In the genomic region with DNA sequence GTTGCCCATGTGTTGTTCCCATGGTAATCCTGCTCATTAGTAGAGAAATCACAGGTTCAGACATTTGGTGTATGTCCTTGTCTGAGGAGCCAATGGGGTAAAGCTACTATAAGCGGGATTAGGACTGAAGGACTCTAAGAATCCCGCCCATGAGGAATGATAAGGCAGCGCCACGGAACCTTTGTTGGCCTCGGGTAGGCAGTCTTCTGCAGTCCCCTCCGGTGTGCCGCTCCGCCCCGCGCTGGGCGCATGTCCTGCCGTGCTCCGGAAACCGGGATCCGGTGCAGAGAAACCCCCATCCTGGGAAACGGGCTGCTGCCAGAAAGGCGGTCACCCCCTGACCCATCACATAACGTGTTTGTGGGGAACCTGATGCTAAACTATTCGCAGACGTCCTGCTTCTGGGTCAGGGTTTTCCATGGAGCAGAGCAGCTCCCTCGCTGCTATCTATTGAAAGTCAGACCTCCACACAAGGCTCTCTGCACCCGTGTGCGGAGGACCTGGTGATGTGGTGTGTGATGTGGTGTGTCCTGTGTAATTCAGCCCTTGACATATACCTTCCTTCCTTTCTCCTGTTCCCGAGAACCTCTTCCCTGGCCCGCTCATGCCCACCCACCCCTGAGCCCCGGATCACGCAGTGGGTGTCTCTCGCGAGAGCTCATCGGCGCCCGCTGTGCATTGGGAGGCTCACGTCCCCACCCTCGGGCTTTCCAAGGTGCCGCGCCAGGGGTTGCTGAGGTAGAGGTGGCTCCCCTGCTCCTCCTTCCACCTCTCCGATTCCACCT, we compare ENCODE assay signal across 7 cellular contexts.
DNase-seq lines count a peak whose midpoint lies in the region; ATAC-seq, FAIRE-seq and TF ChIP-seq lines count a peak whose summit lies in the region.
"Not testable (repeated sequence)": the region's sequence is repeated elsewhere in the genome, so short reads cannot be mapped to it uniquely, and the experiment has no call there.

No MANE protein-coding gene starts in this region.

- not testable (repeated sequence) for H3K27me3 Mint-ChIP-seq in activated CD4-positive, alpha-beta T cell treated with anti-CD3 and anti-CD28 coated beads for 36 hours; effector memory CD8-positive, alpha-beta T cell; naive thymus-derived CD8-positive, alpha-beta T cell

- CTCF ChIA-PET in A549 (lab: Yijun Ruan, JAX); activated CD4-positive, alpha-beta T cell treated with anti-CD3 and anti-CD28 coated beads for 36 hours (lab: Charles Lee): not testable (repeated sequence)

- intact Hi-C loops in activated CD4-positive, alpha-beta T cell treated with anti-CD3 and anti-CD28 coated beads for 36 hours (cut with DNase I, micrococcal nuclease) = not testable (repeated sequence)

- not testable (repeated sequence) for H3K9me3 Mint-ChIP-seq in activated CD4-positive, alpha-beta T cell treated with anti-CD3 and anti-CD28 coated beads for 36 hours (ENCODE audit: low read depth); effector memory CD8-positive, alpha-beta T cell; naive thymus-derived CD8-positive, alpha-beta T cell

- FAIRE-seq in A549 (lab: Jason Lieb, UNC) = not testable (repeated sequence)

- no CpG with 5 or more reads among the region's 37 CpGs for WGBS in A549 (ENCODE audit: missing lambda C conversion rate)

- not testable (repeated sequence) for H3K4me3 Mint-ChIP-seq in activated CD4-positive, alpha-beta T cell treated with anti-CD3 and anti-CD28 coated beads for 36 hours; effector memory CD8-positive, alpha-beta T cell; naive thymus-derived CD8-positive, alpha-beta T cell

- not testable (repeated sequence) for H3K4me1 Mint-ChIP-seq in activated CD4-positive, alpha-beta T cell treated with anti-CD3 and anti-CD28 coated beads for 36 hours; effector memory CD8-positive, alpha-beta T cell (ENCODE audit: low read depth in 2 of 2); naive thymus-derived CD8-positive, alpha-beta T cell

- H3K4me3 ChIP-seq in A549 = not testable (repeated sequence)

- H3K27ac Mint-ChIP-seq in activated CD4-positive, alpha-beta T cell treated with anti-CD3 and anti-CD28 coated beads for 36 hours; effector memory CD8-positive, alpha-beta T cell; naive thymus-derived CD8-positive, alpha-beta T cell: not testable (repeated sequence)

- H3K4me2 ChIP-seq in A549 = not testable (repeated sequence)

- not testable (repeated sequence) for H3K36me3 Mint-ChIP-seq in activated CD4-positive, alpha-beta T cell treated with anti-CD3 and anti-CD28 coated beads for 36 hours (ENCODE audit: low read depth); effector memory CD8-positive, alpha-beta T cell (ENCODE audit: insufficient read depth); naive thymus-derived CD8-positive, alpha-beta T cell

- ATAC-seq in A549 (peak; percentile 90), GM19035 (IDR thresholded peaks at IDR 0.05; ENCODE audit: unreplicated experiment) (peak; percentile 56), GM21619 (IDR thresholded peaks at IDR 0.05; ENCODE audit: unreplicated experiment) (peak; percentile 39), HG03565 (IDR thresholded peaks at IDR 0.05; ENCODE audit: unreplicated experiment) (peak; percentile 33)
- ATAC-seq in activated CD4-positive, alpha-beta T cell treated with anti-CD3 and anti-CD28 coated beads for 36 hours = peak; percentile 80
- peak; percentile 42 for ATAC-seq in effector memory CD8-positive, alpha-beta T cell (replicated peaks)
- ATAC-seq in naive thymus-derived CD8-positive, alpha-beta T cell = peak; percentile 42 to 81

- DNase-seq in A549 (ENCODE audit: low read depth in 1 of 2, low spot score in 1 of 2); activated CD4-positive, alpha-beta T cell treated with anti-CD3 and anti-CD28 coated beads for 36 hours; effector memory CD8-positive, alpha-beta T cell; naive thymus-derived CD8-positive, alpha-beta T cell: not testable (repeated sequence)

- not testable (repeated sequence) for TF ChIP-seq CTCF in A549 (IDR thresholded peaks at IDR 0.05)

- TF ChIP-seq EP300 in A549 (IDR thresholded peaks at IDR 0.05) = not testable (repeated sequence)

- POLR2A ChIA-PET in A549 (lab: Yijun Ruan, JAX); activated CD4-positive, alpha-beta T cell treated with anti-CD3 and anti-CD28 coated beads for 36 hours (lab: Charles Lee); naive thymus-derived CD8-positive, alpha-beta T cell (lab: Charles Lee): not testable (repeated sequence)

- not testable (repeated sequence) for TF ChIP-seq RAD21 in A549 (conservative IDR thresholded peaks at IDR 0.05 in 1 of 2, IDR thresholded peaks at IDR 0.05 in 1 of 2)

- not testable (repeated sequence) for H3K4me1 ChIP-seq in A549

- TF ChIP-seq POLR2A in A549 (IDR thresholded peaks at IDR 0.05; ENCODE audit: low read length) = not testable (repeated sequence)

- not testable (repeated sequence) for H3K27ac ChIP-seq in A549

- H3K9me3 ChIP-seq in A549 = not testable (repeated sequence)

Comparison
In these comparisons a context has a peak if more than half of its experiments do, and no peak if none do; other contexts are left out.
1. ATAC-seq: peak in every context shown above with its lines; median percentile 90 in A549; 80 in activated CD4-positive, alpha-beta T cell treated with anti-CD3 and anti-CD28 coated beads for 36 hours; 62 in naive thymus-derived CD8-positive, alpha-beta T cell; 56 in GM19035; 42 in effector memory CD8-positive, alpha-beta T cell; 39 in GM21619; 33 in HG03565.